ENCODE assay signal across 1 cellular context in genomic region chr19:7636691-7637373, GRCh38.
TF ChIP-seq lines count a peak whose summit lies in the region.

Gene STXBP2 (plus strand): TSS chr19:7637110. CDS start chr19:7637150, 40 bp downstream.

TF ChIP-seq in HepG2, 621 proteins besides CTCF, POLR2A, EP300 and RAD21 (continued from another document and continues in another):
- no peak for TF ChIP-seq TRAFD1 (CRISPR knock-in tag; IDR thresholded peaks at IDR 0.05; ENCODE audit: borderline replicate concordance)
- no peak for TF ChIP-seq GLI4 (CRISPR knock-in tag; IDR thresholded peaks at IDR 0.05; ENCODE audit: borderline replicate concordance)
- TF ChIP-seq PCBP2 (optimal IDR thresholded peaks at IDR 0.05; ENCODE audit: low read depth, low read length, poor library complexity, severe bottlenecking): no peak
- TF ChIP-seq NFAT5 (CRISPR knock-in tag; IDR thresholded peaks at IDR 0.05): no peak; the same call in 1 of the 2 replicates
- TF ChIP-seq ZNF558 (CRISPR knock-in tag; IDR thresholded peaks at IDR 0.05; ENCODE audit: borderline replicate concordance): no peak
- no peak; the same call in 1 of the 2 replicates for TF ChIP-seq MYNN (CRISPR knock-in tag; IDR thresholded peaks at IDR 0.05; ENCODE audit: low read depth)
- peak; percentile 69; the same call in 1 of the 2 replicates for TF ChIP-seq MTERF4 (CRISPR knock-in tag; IDR thresholded peaks at IDR 0.05)
- no peak for TF ChIP-seq HMGA1 (CRISPR knock-in tag; conservative IDR thresholded peaks at IDR 0.05)
- TF ChIP-seq ZNF770 (CRISPR knock-in tag; IDR thresholded peaks at IDR 0.05): peak; percentile 33; the same call in 1 of the 2 replicates
- peak; percentile 65 for TF ChIP-seq DPF2 (CRISPR knock-in tag; IDR thresholded peaks at IDR 0.05; ENCODE audit: borderline replicate concordance, low read depth)
- peak; percentile 66 for TF ChIP-seq ZFX (CRISPR knock-in tag; IDR thresholded peaks at IDR 0.05; ENCODE audit: low read depth)
- TF ChIP-seq ZNF24 (IDR thresholded peaks at IDR 0.05): no peak
- TF ChIP-seq WIZ (CRISPR knock-in tag; IDR thresholded peaks at IDR 0.05): peak; percentile 70; the same call in 1 of the 2 replicates
- TF ChIP-seq ZNF570 (CRISPR knock-in tag; IDR thresholded peaks at IDR 0.05; ENCODE audit: borderline replicate concordance): no peak
- TF ChIP-seq NFRKB (IDR thresholded peaks at IDR 0.05): no peak
- no peak for TF ChIP-seq MED8 (CRISPR knock-in tag; IDR thresholded peaks at IDR 0.05; ENCODE audit: insufficient replicate concordance)
- no peak for TF ChIP-seq ZNF549 (CRISPR knock-in tag; IDR thresholded peaks at IDR 0.05)
- no peak for TF ChIP-seq FOXM1 (CRISPR knock-in tag; IDR thresholded peaks at IDR 0.05)
- TF ChIP-seq ZNF780A (CRISPR knock-in tag; IDR thresholded peaks at IDR 0.05): no peak
- peak; percentile 55; the same call in 1 of the 2 replicates for TF ChIP-seq TGIF2 (CRISPR knock-in tag; IDR thresholded peaks at IDR 0.05)
- no peak; the same call in 1 of the 2 replicates for TF ChIP-seq TARDBP (CRISPR knock-in tag; IDR thresholded peaks at IDR 0.05)
- TF ChIP-seq ZNF10 (CRISPR knock-in tag; IDR thresholded peaks at IDR 0.05; ENCODE audit: borderline replicate concordance, low read depth): no peak
- no peak for TF ChIP-seq ZNF292 (CRISPR knock-in tag; IDR thresholded peaks at IDR 0.05; ENCODE audit: borderline replicate concordance, low read depth)
- TF ChIP-seq ZFP1 (CRISPR knock-in tag; IDR thresholded peaks at IDR 0.05): no peak
- TF ChIP-seq ZNF343 (CRISPR knock-in tag; IDR thresholded peaks at IDR 0.05): 0 out of 2 replicates have a peak, but pooled peaks have one; percentile 27
- peak; percentile 72; the same call in 1 of the 2 replicates for TF ChIP-seq ZBTB43 (CRISPR knock-in tag; conservative IDR thresholded peaks at IDR 0.05)
- TF ChIP-seq RFXANK (CRISPR knock-in tag; IDR thresholded peaks at IDR 0.05): no peak
- TF ChIP-seq KLF15 (CRISPR knock-in tag; IDR thresholded peaks at IDR 0.05; ENCODE audit: borderline replicate concordance): peak; percentile 44; the same call in 1 of the 2 replicates
- peak; percentile 73; the same call in 1 of the 2 replicates for TF ChIP-seq BRD4 (CRISPR knock-in tag; IDR thresholded peaks at IDR 0.05)
- TF ChIP-seq ZNF430 (CRISPR knock-in tag; IDR thresholded peaks at IDR 0.05): 0 out of 2 replicates have a peak, but pooled peaks have one; percentile 25
- TF ChIP-seq LCORL (IDR thresholded peaks at IDR 0.05): no peak
- TF ChIP-seq LCORL (CRISPR knock-in tag; IDR thresholded peaks at IDR 0.05): no peak
- TF ChIP-seq ZNF44 (CRISPR knock-in tag; IDR thresholded peaks at IDR 0.05): no peak
- TF ChIP-seq ERF (CRISPR knock-in tag; IDR thresholded peaks at IDR 0.05): peak; percentile 84; the same call in 1 of the 2 replicates
- TF ChIP-seq MLLT10 (CRISPR knock-in tag; IDR thresholded peaks at IDR 0.05): no peak
- TF ChIP-seq E2F1 (CRISPR knock-in tag; IDR thresholded peaks at IDR 0.05): no peak
- no peak for TF ChIP-seq FOSL1 (CRISPR knock-in tag; IDR thresholded peaks at IDR 0.05; ENCODE audit: borderline replicate concordance)
- TF ChIP-seq ZNF460 (CRISPR knock-in tag; IDR thresholded peaks at IDR 0.05; ENCODE audit: borderline replicate concordance): no peak
- no peak for TF ChIP-seq TOE1 (CRISPR knock-in tag; IDR thresholded peaks at IDR 0.05)
- no peak for TF ChIP-seq PCBP1 (IDR thresholded peaks at IDR 0.05; ENCODE audit: borderline replicate concordance, low read depth, low read length)
- TF ChIP-seq MIER3 (CRISPR knock-in tag; IDR thresholded peaks at IDR 0.05; ENCODE audit: borderline replicate concordance): no peak
- no peak for TF ChIP-seq MEIS1 (CRISPR knock-in tag; IDR thresholded peaks at IDR 0.05; ENCODE audit: borderline replicate concordance)
- TF ChIP-seq ZNF121 (CRISPR knock-in tag; IDR thresholded peaks at IDR 0.05): no peak
- no peak for TF ChIP-seq PBX2 (CRISPR knock-in tag; IDR thresholded peaks at IDR 0.05)
- TF ChIP-seq PREB (CRISPR knock-in tag; IDR thresholded peaks at IDR 0.05): 0 out of 2 replicates have a peak, but pooled peaks have one; percentile 20
- TF ChIP-seq ZMYM3 (CRISPR knock-in tag; IDR thresholded peaks at IDR 0.05): peak; percentile 13; the same call in 1 of the 2 replicates
- TF ChIP-seq E2F5 (CRISPR knock-in tag; conservative IDR thresholded peaks at IDR 0.05): no peak
- TF ChIP-seq HOXA9 (CRISPR knock-in tag; IDR thresholded peaks at IDR 0.05; ENCODE audit: borderline replicate concordance): no peak
- peak; percentile 57 for TF ChIP-seq HOXA3 (CRISPR knock-in tag; IDR thresholded peaks at IDR 0.05)
- TF ChIP-seq SATB2 (CRISPR knock-in tag; IDR thresholded peaks at IDR 0.05): no peak
- peak; percentile 42; the same call in 1 of the 2 replicates for TF ChIP-seq ZNF143 (CRISPR knock-in tag; IDR thresholded peaks at IDR 0.05)
- no peak for TF ChIP-seq ZSCAN29 (CRISPR knock-in tag; conservative IDR thresholded peaks at IDR 0.05)
- no peak for TF ChIP-seq TCF7 (IDR thresholded peaks at IDR 0.05; ENCODE audit: low read depth)
- peak; percentile 78 for TF ChIP-seq POLR2G (IDR thresholded peaks at IDR 0.05; ENCODE audit: low read depth, low read length)
- TF ChIP-seq ZMYM2 (CRISPR knock-in tag; IDR thresholded peaks at IDR 0.05): peak; percentile 89
- no peak for TF ChIP-seq CCAR2 (optimal IDR thresholded peaks at IDR 0.05; ENCODE audit: low read depth, low read length)
